Comparison of ENCODE assay signal across 8 cellular contexts in genomic region chr17:79075433-79075805, GRCh38. TPM values are rescaled to one million over a fixed set of nuclear protein-coding genes. Genes with fewer than 3 reads are reported as not detected.
DNase-seq lines count a peak whose midpoint lies in the region; ATAC-seq and TF ChIP-seq lines count a peak whose summit lies in the region.

No MANE protein-coding gene starts in this region.

- peaks cover 14% of the 10 kb centered on the region for H3K27me3 ChIP-seq in neural progenitor cell

- TF ChIP-seq CTCF in GM12875 (IDR thresholded peaks at IDR 0.05; ENCODE audit: borderline replicate concordance, insufficient read depth, low read depth, low read length) (no peak), neural progenitor cell (IDR thresholded peaks at IDR 0.05) (no peak)

- peak overlapping the region; percentile 77 for H3K4me3 ChIP-seq in GM12875 (ENCODE audit: low read depth, low read length)
- H3K4me3 ChIP-seq in neural progenitor cell: peak overlapping the region; percentile 55

- H3K27me3 Mint-ChIP-seq in T-helper 1 cell treated with Interleukin-12 subunit alpha and Interleukin-12 subunit beta and Interleukin-4 antibody, amounts not matched to agents 30 μg/mL and 1 μg/mL, for 36 hours (ENCODE audit: low read depth): peaks cover 2% of the 10 kb centered on the region
- peaks cover 2% of the 10 kb centered on the region for H3K27me3 Mint-ChIP-seq in neural progenitor cell (ENCODE audit: insufficient read depth, low read depth)

- no peaks in the 10 kb centered on the region for H4K20me1 ChIP-seq in neural progenitor cell (ENCODE audit: low read depth)

- H3K27ac ChIP-seq in neural progenitor cell: no peak overlapping the region

- no peaks in the 10 kb centered on the region for H3K9me3 Mint-ChIP-seq in T-helper 1 cell treated with Interleukin-12 subunit alpha and Interleukin-12 subunit beta and Interleukin-4 antibody, amounts not matched to agents 30 μg/mL and 1 μg/mL, for 36 hours
- no peaks in the 10 kb centered on the region for H3K9me3 Mint-ChIP-seq in neural progenitor cell

- peaks cover 3% of the 10 kb centered on the region for H3K4me1 ChIP-seq in neural progenitor cell

- peak overlapping the region; percentile 90 for H3K4me3 Mint-ChIP-seq in T-helper 1 cell treated with Interleukin-12 subunit alpha and Interleukin-12 subunit beta and Interleukin-4 antibody, amounts not matched to agents 30 μg/mL and 1 μg/mL, for 36 hours
- peak overlapping the region; percentile 88 for H3K4me3 Mint-ChIP-seq in neural progenitor cell

- H3K36me3 Mint-ChIP-seq in T-helper 1 cell treated with Interleukin-12 subunit alpha and Interleukin-12 subunit beta and Interleukin-4 antibody, amounts not matched to agents 30 μg/mL and 1 μg/mL, for 36 hours (ENCODE audit: low read depth): peaks cover 7% of the 10 kb centered on the region
- peaks cover 4% of the 10 kb centered on the region for H3K36me3 Mint-ChIP-seq in neural progenitor cell

- no peaks in the 10 kb centered on the region for H3K9me3 ChIP-seq in neural progenitor cell (ENCODE audit: low read depth)

- peak overlapping the region; percentile 82 for H3K4me2 ChIP-seq in neural progenitor cell

- H3K4me1 Mint-ChIP-seq in T-helper 1 cell treated with Interleukin-12 subunit alpha and Interleukin-12 subunit beta and Interleukin-4 antibody, amounts not matched to agents 30 μg/mL and 1 μg/mL, for 36 hours (ENCODE audit: low read depth): peaks cover 9% of the 10 kb centered on the region
- peaks cover 9% of the 10 kb centered on the region for H3K4me1 Mint-ChIP-seq in neural progenitor cell

- no peaks in the 10 kb centered on the region for H3F3A ChIP-seq in neural progenitor cell (ENCODE audit: low read depth)

- no peaks in the 10 kb centered on the region for H3K36me3 ChIP-seq in neural progenitor cell

- H3K9ac ChIP-seq in neural progenitor cell: no peak overlapping the region

- no peak for DNase-seq in neural progenitor cell (ENCODE audit: low spot score)
- no peak for DNase-seq in DMS 273 (lab: John Stamatoyannopoulos, UW; ENCODE audit: unreplicated experiment)
- no peak for DNase-seq in NCI-H226
- no peak for DNase-seq in NCI-H446 treated with DMSO at 0.1 percent for 48 hours (lab: John Stamatoyannopoulos, UW)

- ATAC-seq in HG02623 (IDR thresholded peaks at IDR 0.05; ENCODE audit: unreplicated experiment): peak; percentile 6
- ATAC-seq in esophagus mucosa: peak; percentile 4

- peak overlapping the region; percentile 26 for H2AFZ ChIP-seq in neural progenitor cell (replicated peaks)

- H3K27ac Mint-ChIP-seq in T-helper 1 cell treated with Interleukin-12 subunit alpha and Interleukin-12 subunit beta and Interleukin-4 antibody, amounts not matched to agents 30 μg/mL and 1 μg/mL, for 36 hours: peak overlapping the region; percentile 81
- peak overlapping the region; percentile 23 for H3K27ac Mint-ChIP-seq in neural progenitor cell

- no peaks in the 10 kb centered on the region for H3K79me2 ChIP-seq in neural progenitor cell (ENCODE audit: low read depth)

RNA-seq across cellular contexts. Expression of gene ENGASE, which starts 0.8 kb away (rescaled TPM):
- total RNA-seq in esophagus mucosa (6.5 TPM), neural progenitor cell (ENCODE audit: low replicate concordance) (11.7 and 29.4 TPM in 2 replicates)

RNA-seq across cellular contexts. Expression of gene C1QTNF1, which starts 51.5 kb away (rescaled TPM):
- total RNA-seq in esophagus mucosa (4.1 TPM), neural progenitor cell (ENCODE audit: low replicate concordance) (1.4 and 2.6 TPM in 2 replicates)
